ENCODE assay signal across 14 cellular contexts in the genomic region with DNA sequence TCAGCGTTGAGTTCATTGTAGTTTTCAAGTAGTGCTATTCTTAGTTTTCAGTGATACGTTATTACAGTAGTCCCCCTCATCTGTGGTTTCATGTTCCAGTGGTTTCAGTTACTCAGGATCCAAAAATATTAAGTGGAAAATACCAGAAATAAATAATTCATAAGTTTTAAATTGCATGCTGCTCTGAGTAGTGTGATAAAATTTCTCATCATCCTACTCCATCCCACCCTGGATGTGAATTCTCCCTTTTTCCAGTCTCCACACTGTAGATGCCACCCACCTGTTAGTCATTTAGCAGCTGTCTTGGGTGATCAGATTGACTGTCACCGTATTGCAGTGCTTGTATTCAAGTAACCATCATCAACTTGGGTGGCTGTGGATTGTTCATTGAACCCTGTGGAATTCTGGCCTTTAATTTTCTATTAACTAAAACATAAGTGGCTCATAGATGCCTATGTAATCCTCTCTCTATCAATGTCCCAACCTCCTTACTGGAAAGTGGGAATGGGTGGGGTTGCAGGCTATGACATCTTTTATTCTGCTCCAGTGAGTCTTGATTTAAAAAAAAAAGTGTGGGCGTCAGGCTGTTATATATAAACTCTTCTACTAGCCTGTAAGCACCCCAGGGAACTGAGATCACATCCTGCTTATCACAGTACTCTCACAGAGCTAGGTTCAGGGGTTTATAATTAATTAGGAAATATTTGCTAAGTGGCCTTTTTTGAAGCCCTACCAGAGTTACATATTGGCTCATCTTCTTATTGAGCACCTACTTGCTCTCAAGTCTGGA.
A peak's percentile ranks its signal among the peaks of the same experiment; 100 is the strongest.
DNase-seq lines count a peak whose midpoint lies in the region; ATAC-seq, FAIRE-seq and TF ChIP-seq lines count a peak whose summit lies in the region.
"Had no signal": no experiment of that assay in that cellular context is flagged by ENCODE, and none has a peak within 500 bp of the region (broad histone marks: within the 10 kb centered on the region; RNA-seq: fewer than 3 reads in every experiment).

No MANE protein-coding gene starts in this region.

- no peak overlapping the region for H3K27ac ChIP-seq in brain microvascular endothelial cell
- no peak overlapping the region for H3K27ac ChIP-seq in pancreas
- no peak overlapping the region for H3K27ac ChIP-seq in coronary artery
- H3K27ac ChIP-seq: gastroesophageal sphincter had no signal

- no peak for TF ChIP-seq POLR2A in erythroblast (IDR thresholded peaks at IDR 0.05; ENCODE audit: low read length)

- TF ChIP-seq CTCF in brain microvascular endothelial cell (IDR thresholded peaks at IDR 0.05; ENCODE audit: low read depth, low read length, missing control alignments) = no peak
- TF ChIP-seq CTCF in pancreas (IDR thresholded peaks at IDR 0.05) = no peak
- TF ChIP-seq CTCF in coronary artery (IDR thresholded peaks at IDR 0.05) = no peak

- H3K27me3 ChIP-seq in brain microvascular endothelial cell (replicated peaks) = no peaks in the 10 kb centered on the region
- no peaks in the 10 kb centered on the region for H3K27me3 ChIP-seq in pancreas
- H3K27me3 ChIP-seq: gastroesophageal sphincter had no signal

- WGBS in pancreas, 2 donors = 79 to 84% methylated on average over 4 of the region's 4 CpGs

- DNase-seq in brain microvascular endothelial cell = peak; percentile 18
- DNase-seq in NCI-H2171 (lab: John Stamatoyannopoulos, UW) = no peak
- DNase-seq in pancreas = no peak
- no peak for DNase-seq in erythroblast (lab: John Stamatoyannopoulos, UW)
- no peak for DNase-seq in coronary artery (ENCODE audit: low spot score)
- DNase-seq: activated CD8-positive, alpha-beta memory T cell treated with anti-CD3 and anti-CD28 coated beads for 24 hours; activated naive CD8-positive, alpha-beta T cell treated with anti-CD3 and anti-CD28 coated beads, Interleukin-2, amount 10 ng/mL, durations not matched to agents 7 days and 5 days; left colon; stimulated activated naive CD4-positive, alpha-beta T cell; T-helper 1 cell had no signal

- in situ Hi-C loops in brain microvascular endothelial cell (cut with HindIII; ENCODE audit: low pct_ligation_motif_present, low sequenced_read_pairs) = no loop called here

- H3K36me3 ChIP-seq in brain microvascular endothelial cell (replicated peaks) (no peaks in the 10 kb centered on the region), pancreas (no peaks in the 10 kb centered on the region)
- H3K36me3 ChIP-seq: gastroesophageal sphincter had no signal

- no peaks in the 10 kb centered on the region for H3K4me1 ChIP-seq in pancreas
- H3K4me1 ChIP-seq: gastroesophageal sphincter had no signal

- FAIRE-seq in pancreas (lab: Jason Lieb, UNC) = no peak

- ATAC-seq in GM19372 (IDR thresholded peaks at IDR 0.05; ENCODE audit: low read depth, unreplicated experiment) = peak; percentile 63
- ATAC-seq in HG03097 (IDR thresholded peaks at IDR 0.05; ENCODE audit: low FRiP score, unreplicated experiment) = peak; percentile 81
- ATAC-seq in pancreas = no peak
- ATAC-seq: gastroesophageal sphincter, HCT116, left colon had no signal

- no peaks in the 10 kb centered on the region for H3K9me3 ChIP-seq in pancreas
- H3K9me3 ChIP-seq: gastroesophageal sphincter had no signal

- no peak overlapping the region for H3K4me3 ChIP-seq in brain microvascular endothelial cell (ENCODE audit: low read depth, low read length)
- H3K4me3 ChIP-seq in pancreas = no peak overlapping the region
- H3K4me3 ChIP-seq in coronary artery = no peak overlapping the region
- H3K4me3 ChIP-seq: gastroesophageal sphincter had no signal

- intact Hi-C loops in pancreas (cut with DNase I) = no loop called here

Comparison
In these comparisons a context has a peak if more than half of its experiments do, and no peak if none do; other contexts are left out.
1. ATAC-seq: peak in GM19372 (single experiment) and HG03097 (single experiment); none in pancreas (0 of 4).